Comparison of ENCODE assay signal across 8 cellular contexts in genomic region chr1:94801919-94802546, GRCh38. TPM values are rescaled to one million over a fixed set of nuclear protein-coding genes. Genes with fewer than 3 reads are reported as not detected.
DNase-seq lines count a peak whose midpoint lies in the region; ATAC-seq, FAIRE-seq and TF ChIP-seq lines count a peak whose summit lies in the region.

No MANE protein-coding gene starts in this region.

- TF ChIP-seq POLR2A in H1 (IDR thresholded peaks at IDR 0.05; ENCODE audit: control extremely low read depth in 1 of 2, low read depth in 2 of 2, low read length in 2 of 2), result no peak

- no peak overlapping the region for H2BK20ac ChIP-seq in H1 (ENCODE audit: low read length)

- H2BK15ac ChIP-seq in H1 (ENCODE audit: low read length), result no peak overlapping the region

- no peak overlapping the region for H2AK5ac ChIP-seq in H1 (ENCODE audit: low read depth, low read length)

- H3K36me3 ChIP-seq in DND-41 (ENCODE audit: insufficient read depth, low read length) (no peaks in the 10 kb centered on the region), Karpas-422 (ENCODE audit: insufficient read depth, low read length) (no peaks in the 10 kb centered on the region), H1 (ENCODE audit: control insufficient read depth in 2 of 4, insufficient read depth in 4 of 4, low read length in 3 of 4) (no peaks in the 10 kb centered on the region), upper lobe of right lung (no peaks in the 10 kb centered on the region)

- H3K9ac ChIP-seq in DND-41 (ENCODE audit: low read depth, low read length) (peak overlapping the region; percentile 48), Karpas-422 (ENCODE audit: low read length) (0 out of 2 replicates have a peak overlapping the region, but pooled peaks have one; percentile 12), H1 (replicated peaks in 1 of 4; ENCODE audit: extremely low read depth in 1 of 4, low read depth in 3 of 4, low read length in 3 of 4) (no peak overlapping the region)

- H3K18ac ChIP-seq in H1 (ENCODE audit: extremely low read depth, low read length), result no peak overlapping the region

- no peak overlapping the region for H4K5ac ChIP-seq in H1 (ENCODE audit: insufficient read length, low read depth, low read length)

- CTCF ChIA-PET in H1 (lab: Charles Lee; ENCODE audit: partially characterized antibody), result interaction anchor here (0.6 to 9.4 kb wide), 23 partner anchors 9 to 1651 kb away, joined by 3 to 212 read pairs (median 3); no protein-coding TSS in a partner anchor

- H3K56ac ChIP-seq in H1 (replicated peaks; ENCODE audit: insufficient read length, low read depth, low read length), result no peak overlapping the region

- ATAC-seq in DND-41 (ENCODE audit: insufficient read depth, low read depth) (peak; percentile 96), GM21526 (IDR thresholded peaks at IDR 0.05; ENCODE audit: low FRiP score, unreplicated experiment) (peak; percentile 76), upper lobe of right lung (peak; percentile 90)

- 0 out of 2 replicates have a peak overlapping the region, but pooled peaks have one; percentile 20 for H2BK5ac ChIP-seq in H1 (ENCODE audit: low read depth, low read length)

- no peak overlapping the region for H4K8ac ChIP-seq in H1 (ENCODE audit: extremely low read depth, insufficient read depth, low read length)

- no peak overlapping the region for H4K91ac ChIP-seq in H1 (replicated peaks; ENCODE audit: insufficient read length, low read length)

- intact Hi-C loops in upper lobe of right lung (cut with DNase I), result no loop called here

- no peaks in the 10 kb centered on the region for H3K9me3 ChIP-seq in DND-41 (ENCODE audit: insufficient read depth, low read length, severe bottlenecking)
- H3K9me3 ChIP-seq in Karpas-422 (ENCODE audit: low read length), result no peaks in the 10 kb centered on the region
- H3K9me3 ChIP-seq in H1 (ENCODE audit: insufficient read depth in 2 of 2, low read depth in 1 of 2, low read length in 1 of 2), result no peaks in the 10 kb centered on the region
- no peaks in the 10 kb centered on the region for H3K9me3 ChIP-seq in upper lobe of right lung

- H3K4me3 ChIP-seq in DND-41 (ENCODE audit: low read depth in 1 of 2, low read length in 2 of 2), result peak overlapping the region in 1 of 2 experiments; percentile 44; a peak in 2 of 4 replicates
- no peak overlapping the region for H3K4me3 ChIP-seq in Karpas-422 (ENCODE audit: low read length)
- no peak overlapping the region for H3K4me3 ChIP-seq in H1 (ENCODE audit: extremely low read depth in 1 of 4, insufficient read depth in 2 of 4, low read depth in 3 of 4, low read length in 4 of 4)
- peak overlapping the region; percentile 27 for H3K4me3 ChIP-seq in upper lobe of right lung

- no peak overlapping the region for H2BK120ac ChIP-seq in H1 (replicated peaks; ENCODE audit: low read depth, low read length)

- H3K4me2 ChIP-seq in DND-41 (ENCODE audit: insufficient read depth, low read length) (peak overlapping the region; percentile 66), Karpas-422 (ENCODE audit: low read depth, low read length, poor library complexity, severe bottlenecking) (peak overlapping the region; percentile 48), H1 (ENCODE audit: insufficient read depth in 1 of 2, low read depth in 2 of 2, low read length in 2 of 2) (no peak overlapping the region)

- no peaks in the 10 kb centered on the region for H3K27me3 ChIP-seq in DND-41 (ENCODE audit: insufficient read depth, low read length, poor library complexity)
- no peaks in the 10 kb centered on the region; the same call in 1 of the 2 replicates for H3K27me3 ChIP-seq in Karpas-422 (ENCODE audit: low read length)
- H3K27me3 ChIP-seq in H1 (replicated peaks in 1 of 4; ENCODE audit: control insufficient read depth in 3 of 4, extremely low read depth in 1 of 4, insufficient read depth in 3 of 4, low read length in 3 of 4), result no peaks in the 10 kb centered on the region
- H3K27me3 ChIP-seq in upper lobe of right lung, result no peaks in the 10 kb centered on the region

- H3K79me2 ChIP-seq in DND-41 (ENCODE audit: insufficient read depth, low read length), result no peaks in the 10 kb centered on the region
- no peaks in the 10 kb centered on the region for H3K79me2 ChIP-seq in Karpas-422 (ENCODE audit: low read length)
- no peaks in the 10 kb centered on the region for H3K79me2 ChIP-seq in H1 (ENCODE audit: control insufficient read depth in 1 of 2, insufficient read depth in 2 of 2, low read length in 2 of 2)

- H2AFZ ChIP-seq in DND-41 (ENCODE audit: low read depth, low read length) (peak overlapping the region; percentile 79), Karpas-422 (ENCODE audit: low read length) (peak overlapping the region; percentile 71; the same call in 1 of the 2 replicates), H1 (ENCODE audit: low read length) (no peak overlapping the region)

- H2BK12ac ChIP-seq in H1 (ENCODE audit: low read depth, low read length), result no peak overlapping the region

- H3K27ac ChIP-seq in DND-41 (ENCODE audit: low read length) (peak overlapping the region; percentile 75), Karpas-422 (ENCODE audit: low read length) (no peak overlapping the region), H1 (ENCODE audit: low read depth, low read length) (no peak overlapping the region), upper lobe of right lung (peak overlapping the region; percentile 65)

- no peak for FAIRE-seq in H1 (lab: Jason Lieb, UNC)

- H3K9me2 ChIP-seq in Karpas-422 (replicated peaks; ENCODE audit: insufficient read depth, low read length), result no peaks in the 10 kb centered on the region

- H3K14ac ChIP-seq in H1 (ENCODE audit: insufficient read length), result no peak overlapping the region

- H3K4ac ChIP-seq in H1 (replicated peaks; ENCODE audit: insufficient read length, low read depth, low read length), result no peak overlapping the region

- TF ChIP-seq CTCF in DND-41 (IDR thresholded peaks at IDR 0.05; ENCODE audit: borderline replicate concordance, extremely low read depth, low read length, poor library complexity, severe bottlenecking), result peak; percentile 85
- peak in 2 of 3 experiments; percentile 49 to 67; a peak in 3 of 4 replicates for TF ChIP-seq CTCF in H1 (IDR thresholded peaks at IDR 0.05; ENCODE audit: control extremely low read depth in 1 of 3, insufficient read depth in 1 of 3, low read depth in 1 of 3, low read length in 3 of 3)
- peak; percentile 52 for TF ChIP-seq CTCF in upper lobe of right lung (IDR thresholded peaks at IDR 0.05)

- DNase-seq in DND-41 (peak; percentile 50), Karpas-422 (peak; percentile 66), SHP77 treated with DMSO at 0.1 percent for 48 hours (lab: John Stamatoyannopoulos, UW) (peak; percentile 57), H1 (ENCODE audit: low read depth in 1 of 2, low spot score in 2 of 2) (peak in 1 of 2 experiments; percentile 19), midbrain (lab: John Stamatoyannopoulos, UW) (peak; percentile 74), upper lobe of right lung (peak; percentile 69), GM19240 (ENCODE audit: insufficient read length, low spot score) (no peak)

- H4K20me1 ChIP-seq in DND-41 (ENCODE audit: insufficient read depth, low read length) (no peaks in the 10 kb centered on the region), Karpas-422 (ENCODE audit: insufficient read depth, low read depth, low read length) (no peaks in the 10 kb centered on the region), H1 (replicated peaks in 1 of 2; ENCODE audit: control insufficient read depth in 1 of 2, insufficient read depth in 2 of 2, low read length in 2 of 2) (no peaks in the 10 kb centered on the region)

- 58% methylated on average over 7 of the region's 7 CpGs; no CpG with 5 or more reads in 1 of the 2 experiments for WGBS in H1 (ENCODE audit: extremely low coverage in 1 of 2, insufficient coverage in 1 of 2, insufficient read length in 1 of 2, insufficient replicate concordance in 2 of 2, low coverage in 1 of 2, low lambda C conversion rate in 2 of 2, missing lambda C conversion rate in 1 of 2), 2 experiments

- no peak for TF ChIP-seq EP300 in H1 (IDR thresholded peaks at IDR 0.05; ENCODE audit: borderline replicate concordance in 1 of 2, low read depth in 2 of 2, low read length in 2 of 2)

- POLR2A ChIA-PET in H1 (lab: Charles Lee; ENCODE audit: partially characterized antibody), result interaction anchor here (1.1 to 1.2 kb wide), 2 partner anchors 260 to 275 kb away, joined by 3 read pairs; partner anchors contain the start of gene F3

- H3K23me2 ChIP-seq in H1 (ENCODE audit: low read depth, low read length), result no peaks in the 10 kb centered on the region

- TF ChIP-seq RAD21 in H1 (IDR thresholded peaks at IDR 0.05 in 1 of 2, conservative IDR thresholded peaks at IDR 0.05 in 1 of 2; ENCODE audit: low read depth in 2 of 2, low read length in 2 of 2), result peak; percentile 83 to 88

- H3K4me1 ChIP-seq in DND-41 (ENCODE audit: insufficient read depth, low read length) (peaks cover 16% of the 10 kb centered on the region), Karpas-422 (ENCODE audit: low read length) (peaks cover 5% of the 10 kb centered on the region), H1 (replicated peaks in 1 of 4; ENCODE audit: control insufficient read depth in 3 of 4, insufficient read depth in 4 of 4, low read length in 3 of 4) (peaks cover 0 to 4% (median 0%) of the 10 kb centered on the region in 4 experiments; a peak in 1 of 7 replicates), upper lobe of right lung (peaks cover 42% of the 10 kb centered on the region)

- no peak overlapping the region for H3K23ac ChIP-seq in H1 (ENCODE audit: insufficient read length)

- no peaks in the 10 kb centered on the region for H3K79me1 ChIP-seq in H1 (ENCODE audit: low read depth, low read length)

RNA-seq across cellular contexts. Expression of gene SLC44A3, which starts 18.1 kb away (rescaled TPM):
- not detected in 2 replicates for total RNA-seq in Karpas-422 (2014; rRNA removed; shearing (Covaris generic); ENCODE audit: low replicate concordance)
- 4.2 and 5.0 TPM in 2 replicates for total RNA-seq in H1 (2021; fragmentation: NEBNext Ultra II Directional; extraction: Animal tissue kit (Norgen Biotek cat#: 25700))
- polyA plus RNA-seq in H1 (2011; rRNA removed), result 3.6 and 5.0 TPM in 2 replicates
- polyA plus RNA-seq in H1 (2011; cell fraction: cytosol; rRNA removed), result 4.0 TPM
- polyA plus RNA-seq in H1 (2011; cell fraction: nucleus; rRNA removed), result 5.3 TPM
- polyA plus RNA-seq in H1 (2012, experiment 1 of 2), result 3.2 to 5.1 TPM (median 4.6 TPM) in 4 replicates
- polyA plus RNA-seq in H1 (2012, experiment 2 of 2), result 2.2 TPM
- polyA plus RNA-seq in H1 (2013, experiment 1 of 2), result 5.2 TPM
- polyA plus RNA-seq in H1 (2013, experiment 2 of 2), result 5.8 TPM
- 7.8 and 9.9 TPM in 2 replicates for polyA minus RNA-seq in H1 (2011; rRNA and poly(A)+ RNA removed)
- polyA minus RNA-seq in H1 (2011; cell fraction: cytosol; rRNA and poly(A)+ RNA removed), result 1.1 TPM
- polyA minus RNA-seq in H1 (2011; cell fraction: nucleus; rRNA and poly(A)+ RNA removed), result 11.1 TPM
- total RNA-seq in upper lobe of right lung, result 31.6 TPM

Comparison
In these comparisons a context has a peak if more than half of its experiments do, and no peak if none do; other contexts are left out.
1. H3K27ac ChIP-seq: peak in DND-41 (single experiment) and upper lobe of right lung (single experiment); none in Karpas-422 (single experiment) and H1 (single experiment).
2. H3K4me2 ChIP-seq: peak in DND-41 (single experiment) and Karpas-422 (single experiment); none in H1 (0 of 2).
3. H3K9ac ChIP-seq: peak in DND-41 (single experiment) and Karpas-422 (single experiment); none in H1 (0 of 4).
4. Peak in every context shown above with its lines, with median percentiles within 50 percentile points of each other: ATAC-seq and CTCF ChIP-seq.